In the genomic region with DNA sequence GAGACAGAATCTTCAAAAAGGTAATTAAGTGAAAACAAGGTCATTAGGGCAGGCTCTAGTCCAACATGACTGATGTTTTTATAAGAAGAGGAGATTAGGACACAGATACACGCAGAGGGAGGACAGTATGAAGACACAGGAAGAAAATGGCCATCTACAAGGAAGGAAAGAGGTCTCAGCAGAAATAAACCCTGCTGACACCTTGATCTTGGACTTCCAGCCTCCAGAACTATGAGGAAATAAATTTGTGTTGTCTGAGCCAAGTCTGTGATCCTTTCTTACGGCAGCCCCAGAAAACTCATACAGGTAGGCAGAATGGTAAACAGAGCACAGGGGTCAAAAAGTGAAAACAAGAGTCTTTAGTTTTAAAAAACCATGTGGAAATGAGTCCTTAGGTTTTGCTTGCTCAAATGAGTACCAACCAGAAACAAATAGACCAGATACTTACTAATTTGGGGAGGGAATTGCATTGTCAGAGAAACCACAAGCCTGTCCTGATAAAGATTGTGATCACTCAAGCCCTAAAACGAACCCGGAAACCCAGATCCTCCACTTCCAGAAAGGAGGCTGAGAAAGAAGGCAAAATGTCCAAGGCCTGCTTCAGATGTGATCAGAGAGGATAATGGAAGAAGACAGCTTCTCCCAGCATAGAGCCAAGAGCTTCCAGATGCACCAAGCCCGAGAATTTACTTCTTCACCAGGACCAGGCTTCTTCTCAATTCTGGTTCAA, we compare ENCODE assay signal across 29 cellular contexts.
"Had no signal": no experiment of that assay in that cellular context is flagged by ENCODE, and none has a peak within 500 bp of the region (broad histone marks: within the 10 kb centered on the region; RNA-seq: fewer than 3 reads in every experiment).

No MANE protein-coding gene starts in this region.

- ATAC-seq: natural killer cell; psoas muscle; right cardiac atrium; right lobe of liver; stimulated activated memory B cell treated with anti-CD40 and anti-IgM and Interleukin-4, amounts not matched to agents 10 μg/mL and 1 μg/mL and 100 μg/mL, for 72 hours; stimulated activated naive CD8-positive, alpha-beta T cell treated with anti-CD3 and anti-CD28 coated beads, Interleukin-15, amount 100 ng/mL, for 72 hours; stimulated activated naive CD8-positive, alpha-beta T cell treated with anti-CD3 and anti-CD28 coated beads, Interleukin-15, Interleukin-2, amounts not matched to agents 100 U/mL and 50 U/mL, for 24 hours; upper lobe of right lung had no signal

- H3K9me3 ChIP-seq: ovary, psoas muscle, right lobe of liver, sigmoid colon, suprapubic skin, testis, transverse colon, upper lobe of right lung, uterus had no signal

- DNase-seq: natural killer cell; occipital lobe; ovary; posterior cingulate gyrus; psoas muscle; right cardiac atrium; right lobe of liver; sigmoid colon; small intestine; stimulated activated CD4-positive, alpha-beta T cell treated with anti-CD3 and anti-CD28 coated beads, Interleukin-15, amount 100 ng/mL, for 24 hours; stimulated activated CD4-positive, alpha-beta T cell treated with anti-CD3 and anti-CD28 coated beads, Interleukin-2, amount 100 ng/mL, for 24 hours; stimulated activated CD4-positive, alpha-beta T cell treated with anti-CD3 and anti-CD28 coated beads, Interleukin-2, amount 100 ng/mL, for 48 hours; stimulated activated CD4-positive, alpha-beta T cell treated with anti-CD3 and anti-CD28 coated beads, Interleukin-4, amount 100 ng/mL, for 24 hours; stimulated activated naive CD4-positive, alpha-beta T cell; stimulated activated naive CD8-positive, alpha-beta T cell treated with anti-CD3 and anti-CD28 coated beads, Interleukin-15, amount 100 ng/mL, for 72 hours; stimulated activated naive CD8-positive, alpha-beta T cell treated with anti-CD3 and anti-CD28 coated beads, Interleukin-15, Interleukin-2, amounts not matched to agents 100 U/mL and 50 U/mL, for 24 hours; substantia nigra; testis; tibial artery; transverse colon; upper lobe of right lung; uterus had no signal

- H3K79me2 ChIP-seq: parathyroid adenoma had no signal

- H3K9ac ChIP-seq: neural progenitor cell, parathyroid adenoma had no signal

- H2AFZ ChIP-seq: neural progenitor cell had no signal

- H3K36me3 ChIP-seq: neural progenitor cell, ovary, right lobe of liver, sigmoid colon, suprapubic skin, tibial artery, transverse colon, upper lobe of right lung, uterus had no signal

- H3K4me2 ChIP-seq: neural progenitor cell had no signal

- H3K4me3 Mint-ChIP-seq: natural killer cell; nephron; neural progenitor cell; stimulated activated memory B cell treated with anti-CD40 and anti-IgM and Interleukin-4, amounts not matched to agents 10 μg/mL and 1 μg/mL and 100 μg/mL, for 72 hours; stimulated activated naive CD8-positive, alpha-beta T cell treated with anti-CD3 and anti-CD28 coated beads, Interleukin-15, amount 100 ng/mL, for 72 hours; type B pancreatic cell had no signal

- H3K4me3 ChIP-seq: neural progenitor cell, ovary, psoas muscle, right lobe of liver, sigmoid colon, suprapubic skin, testis, tibial artery, transverse colon, upper lobe of right lung, uterus had no signal

- H3K4me1 ChIP-seq: parathyroid adenoma, psoas muscle, testis, tibial artery, upper lobe of right lung, uterus had no signal

- H3K27ac Mint-ChIP-seq: natural killer cell; nephron; neural progenitor cell; progenitor cell of endocrine pancreas; stimulated activated memory B cell treated with anti-CD40 and anti-IgM and Interleukin-4, amounts not matched to agents 10 μg/mL and 1 μg/mL and 100 μg/mL, for 72 hours; stimulated activated naive CD8-positive, alpha-beta T cell treated with anti-CD3 and anti-CD28 coated beads, Interleukin-15, amount 100 ng/mL, for 72 hours; type B pancreatic cell had no signal

- FAIRE-seq: small intestine had no signal

- H3K27ac ChIP-seq: neural progenitor cell, ovary, parathyroid adenoma, psoas muscle, right lobe of liver, sigmoid colon, suprapubic skin, testis, tibial artery, transverse colon, upper lobe of right lung, uterus had no signal

- H3K4me1 Mint-ChIP-seq: neural progenitor cell; stimulated activated memory B cell treated with anti-CD40 and anti-IgM and Interleukin-4, amounts not matched to agents 10 μg/mL and 1 μg/mL and 100 μg/mL, for 72 hours had no signal

- H3K36me3 Mint-ChIP-seq: natural killer cell, type B pancreatic cell had no signal

- H3K27me3 Mint-ChIP-seq: progenitor cell of endocrine pancreas; stimulated activated memory B cell treated with anti-CD40 and anti-IgM and Interleukin-4, amounts not matched to agents 10 μg/mL and 1 μg/mL and 100 μg/mL, for 72 hours; stimulated activated naive CD8-positive, alpha-beta T cell treated with anti-CD3 and anti-CD28 coated beads, Interleukin-15, amount 100 ng/mL, for 72 hours had no signal

- H3K27me3 ChIP-seq: neural progenitor cell, ovary, right lobe of liver, sigmoid colon, suprapubic skin, testis, tibial artery, transverse colon, upper lobe of right lung, uterus had no signal
